ENCODE assay signal across 26 cellular contexts in the genomic region with DNA sequence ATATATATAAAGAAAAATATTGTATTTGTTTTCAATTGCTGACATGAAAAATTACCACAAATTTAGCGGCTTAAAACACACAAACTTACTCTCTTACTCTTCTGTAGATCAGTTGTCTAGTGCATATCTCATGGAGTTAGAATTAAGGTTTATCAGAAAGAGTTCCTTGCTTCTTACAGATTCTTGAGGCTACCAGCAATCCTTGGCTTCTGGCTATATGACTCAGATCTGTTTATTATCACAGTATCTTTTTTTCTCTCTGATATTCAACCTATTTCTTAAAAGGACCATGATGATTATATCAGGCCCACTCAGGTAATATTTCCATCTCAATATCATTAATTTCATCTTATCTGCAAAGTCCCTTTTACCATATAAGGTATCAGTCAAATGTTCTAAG.
"Had no signal": no experiment of that assay in that cellular context is flagged by ENCODE, and none has a peak within 500 bp of the region (broad histone marks: within the 10 kb centered on the region; RNA-seq: fewer than 3 reads in every experiment).

No MANE protein-coding gene starts in this region.

- H2AFZ ChIP-seq: hepatocyte had no signal

- H3K4me1 Mint-ChIP-seq: naive thymus-derived CD8-positive, alpha-beta T cell; nephron; neural crest cell; stimulated activated effector memory CD8-positive, alpha-beta T cell treated with anti-CD3 and anti-CD28 coated beads, Interleukin-12 subunit alpha, Interleukin-12 subunit beta, amount 100 ng/mL, for 72 hours had no signal

- H3K27ac ChIP-seq: hepatocyte, left lung, lower lobe of right lung, pancreas, prostate gland, skin epidermis, spleen, transverse colon, upper lobe of right lung had no signal

- H3K9me3 Mint-ChIP-seq: nephron, neural crest cell had no signal

- ATAC-seq: left colon; left lung; lower lobe of right lung; naive thymus-derived CD8-positive, alpha-beta T cell; pancreas; right cardiac atrium; sciatic nerve; stimulated activated effector memory CD8-positive, alpha-beta T cell treated with anti-CD3 and anti-CD28 coated beads, Interleukin-12 subunit alpha, Interleukin-12 subunit beta, amount 100 ng/mL, for 72 hours; upper lobe of right lung had no signal

- H3K4me1 ChIP-seq: left lung, lower lobe of right lung, pancreas, prostate gland, spleen, transverse colon, upper lobe of right lung had no signal

- DNase-seq: kidney; left colon; left lung; lower lobe of right lung; mammary epithelial cell; mesenchymal stem cell; naive thymus-derived CD8-positive, alpha-beta T cell; nucleus accumbens; pancreas; posterior cingulate gyrus; retina; right cardiac atrium; spleen; stimulated activated CD4-positive, alpha-beta T cell treated with anti-CD3 and anti-CD28 coated beads, Interleukin-4, amount 100 ng/mL, for 24 hours; stimulated activated naive CD4-positive, alpha-beta T cell; transverse colon; upper lobe of right lung had no signal

- H3K79me2 ChIP-seq: hepatocyte had no signal

- H3K4me3 Mint-ChIP-seq: naive thymus-derived CD8-positive, alpha-beta T cell; nephron; neural crest cell; stimulated activated effector memory CD8-positive, alpha-beta T cell treated with anti-CD3 and anti-CD28 coated beads, Interleukin-12 subunit alpha, Interleukin-12 subunit beta, amount 100 ng/mL, for 72 hours; stimulated activated naive CD8-positive, alpha-beta T cell treated with anti-CD3 and anti-CD28 coated beads, Interleukin-15, Interleukin-2, amounts not matched to agents 100 ng/mL and 50 ng/mL, for 24 hours had no signal

- H3K27me3 Mint-ChIP-seq: naive thymus-derived CD8-positive, alpha-beta T cell; stimulated activated naive CD8-positive, alpha-beta T cell treated with anti-CD3 and anti-CD28 coated beads, Interleukin-15, Interleukin-2, amounts not matched to agents 100 ng/mL and 50 ng/mL, for 24 hours had no signal

- H3K36me3 ChIP-seq: left lung, lower lobe of right lung, pancreas, prostate gland, spleen, transverse colon, upper lobe of right lung had no signal

- H3K27me3 ChIP-seq: hepatocyte, left lung, pancreas, spleen, transverse colon, upper lobe of right lung had no signal

- H3K36me3 Mint-ChIP-seq: naive thymus-derived CD8-positive, alpha-beta T cell; stimulated activated effector memory CD8-positive, alpha-beta T cell treated with anti-CD3 and anti-CD28 coated beads, Interleukin-12 subunit alpha, Interleukin-12 subunit beta, amount 100 ng/mL, for 72 hours had no signal

- H3K4me3 ChIP-seq: hepatocyte, left lung, lower lobe of right lung, pancreas, prostate gland, skin epidermis, spleen, transverse colon, upper lobe of right lung had no signal

- H3K27ac Mint-ChIP-seq: naive thymus-derived CD8-positive, alpha-beta T cell; nephron; stimulated activated effector memory CD8-positive, alpha-beta T cell treated with anti-CD3 and anti-CD28 coated beads, Interleukin-12 subunit alpha, Interleukin-12 subunit beta, amount 100 ng/mL, for 72 hours; stimulated activated naive CD8-positive, alpha-beta T cell treated with anti-CD3 and anti-CD28 coated beads, Interleukin-15, Interleukin-2, amounts not matched to agents 100 ng/mL and 50 ng/mL, for 24 hours had no signal

- H3K4me2 ChIP-seq: hepatocyte had no signal

- FAIRE-seq: kidney, pancreas, urothelium cell line had no signal

- H3K9me3 ChIP-seq: lower lobe of right lung, pancreas, prostate gland, transverse colon, upper lobe of right lung had no signal
